Comparison of ENCODE assay signal across 9 cellular contexts in the genomic region with DNA sequence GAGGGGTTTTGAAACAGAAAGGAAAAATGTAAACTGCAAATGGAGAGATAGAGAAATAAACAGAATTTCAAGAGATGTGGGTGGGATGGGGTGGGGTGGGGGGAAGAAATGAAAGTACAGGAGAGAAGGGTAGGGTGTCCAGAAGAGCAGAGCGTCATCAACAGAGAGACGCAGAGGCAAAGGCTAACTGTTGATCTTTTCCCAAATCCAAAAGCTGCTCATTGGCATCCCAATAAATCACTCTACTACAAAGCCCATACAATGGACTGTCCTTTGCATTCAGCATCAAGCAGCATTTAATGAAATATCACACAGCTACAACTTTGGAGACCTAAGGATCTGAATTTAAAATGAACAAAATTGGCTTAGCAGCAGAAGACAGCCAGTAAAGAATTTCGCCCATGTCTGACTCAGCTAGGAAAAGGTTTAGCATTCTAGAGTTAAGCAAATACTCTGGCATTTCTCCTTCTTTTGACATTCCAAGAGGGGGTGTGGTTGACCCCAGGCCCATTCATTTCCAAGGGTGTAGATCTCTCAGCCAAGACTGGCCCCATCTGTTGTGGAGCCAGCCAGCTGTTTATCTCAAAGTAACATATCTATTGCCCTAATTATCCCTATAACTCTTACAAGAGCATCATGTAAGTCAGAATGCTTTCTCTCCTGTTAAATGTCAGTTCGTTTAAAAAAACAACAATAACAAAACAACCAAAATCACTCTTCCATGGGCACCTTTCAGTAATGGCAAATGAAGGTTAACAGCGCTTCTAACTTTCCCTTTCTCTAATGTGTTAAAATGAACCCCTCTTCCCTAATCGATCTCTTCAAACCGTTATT. TPM values are rescaled to one million over a fixed set of nuclear protein-coding genes. Genes with fewer than 3 reads are reported as not detected.
DNase-seq lines count a peak whose midpoint lies in the region; ATAC-seq lines count a peak whose summit lies in the region.
"Had no signal": no experiment of that assay in that cellular context is flagged by ENCODE, and none has a peak within 500 bp of the region (broad histone marks: within the 10 kb centered on the region; RNA-seq: fewer than 3 reads in every experiment).

No MANE protein-coding gene starts in this region.

- intact Hi-C loops in left cardiac atrium (cut with DNase I) (loop anchor here in 1 of 2 donors (5.0 kb wide), 1 partner anchor 87 kb away; the partner anchor contains the start of gene PCF11), sciatic nerve (cut with DNase I) (no loop called here)

- H3K27me3 Mint-ChIP-seq in T-helper 1 cell treated with Interleukin-12 subunit alpha and Interleukin-12 subunit beta and Interleukin-4 antibody, amounts not matched to agents 30 μg/mL and 1 μg/mL, for 36 hours (ENCODE audit: low read depth), result no peaks in the 10 kb centered on the region
- H3K27me3 Mint-ChIP-seq in T-helper 17 cell, result no peaks in the 10 kb centered on the region

- H3K9me3 Mint-ChIP-seq in T-helper 1 cell treated with Interleukin-12 subunit alpha and Interleukin-12 subunit beta and Interleukin-4 antibody, amounts not matched to agents 30 μg/mL and 1 μg/mL, for 36 hours, result no peaks in the 10 kb centered on the region
- H3K9me3 Mint-ChIP-seq: dendritic cell treated with granulocyte-macrophage colony-stimulating factor and Interleukin-4, amounts not matched to agents 40 ng/mL and 50 ng/mL, for 4 days had no signal

- peak overlapping the region; percentile 65 to 87 (median 74) for H3K4me3 ChIP-seq in skin epidermis

- ATAC-seq in T-helper 17 cell (no peak), left cardiac atrium (peak in 1 of 2 donors; percentile 19), sciatic nerve (no peak), GM18907 (IDR thresholded peaks at IDR 0.05; ENCODE audit: unreplicated experiment) (no peak)

- no peak overlapping the region for H3K4me3 Mint-ChIP-seq in T-helper 1 cell treated with Interleukin-12 subunit alpha and Interleukin-12 subunit beta and Interleukin-4 antibody, amounts not matched to agents 30 μg/mL and 1 μg/mL, for 36 hours
- peak overlapping the region; percentile 83 for H3K4me3 Mint-ChIP-seq in T-helper 17 cell
- H3K4me3 Mint-ChIP-seq: dendritic cell treated with granulocyte-macrophage colony-stimulating factor and Interleukin-4, amounts not matched to agents 40 ng/mL and 50 ng/mL, for 4 days had no signal

- DNase-seq in T-helper 1 cell (no peak), T-helper 17 cell (no peak), left cardiac atrium (peak; percentile 39), sciatic nerve (ENCODE audit: low spot score) (no peak), KG1 (lab: John Stamatoyannopoulos, UW) (no peak)

- H3K27ac ChIP-seq in skin epidermis, result peak overlapping the region in 16 of 21 experiments; percentile 55 to 98 (median 91)

- peaks cover 21% of the 10 kb centered on the region for H3K36me3 Mint-ChIP-seq in T-helper 1 cell treated with Interleukin-12 subunit alpha and Interleukin-12 subunit beta and Interleukin-4 antibody, amounts not matched to agents 30 μg/mL and 1 μg/mL, for 36 hours (ENCODE audit: low read depth)
- H3K36me3 Mint-ChIP-seq in T-helper 17 cell (ENCODE audit: low read depth), result peaks cover 6% of the 10 kb centered on the region

- peak overlapping the region; percentile 4 for H3K27ac Mint-ChIP-seq in T-helper 1 cell treated with Interleukin-12 subunit alpha and Interleukin-12 subunit beta and Interleukin-4 antibody, amounts not matched to agents 30 μg/mL and 1 μg/mL, for 36 hours
- no peak overlapping the region for H3K27ac Mint-ChIP-seq in T-helper 17 cell
- H3K27ac Mint-ChIP-seq: dendritic cell treated with granulocyte-macrophage colony-stimulating factor and Interleukin-4, amounts not matched to agents 40 ng/mL and 50 ng/mL, for 4 days had no signal

- no peaks in the 10 kb centered on the region for H3K9me3 ChIP-seq in T-helper 17 cell (ENCODE audit: control insufficient read depth, low read length, poor library complexity, severe bottlenecking)

- H3K4me1 Mint-ChIP-seq in T-helper 1 cell treated with Interleukin-12 subunit alpha and Interleukin-12 subunit beta and Interleukin-4 antibody, amounts not matched to agents 30 μg/mL and 1 μg/mL, for 36 hours (ENCODE audit: low read depth), result peaks cover 30% of the 10 kb centered on the region
- peaks cover 32% of the 10 kb centered on the region for H3K4me1 Mint-ChIP-seq in T-helper 17 cell

RNA-seq across cellular contexts. Expression of gene RAB30, which starts 1.4 kb away (rescaled TPM):
- total RNA-seq in T-helper 17 cell (10 to 100 TPM; 33.9 to 47.7 TPM), left cardiac atrium (10 to 100 TPM; 17.0 to 24.2 TPM), sciatic nerve (57.1 TPM)
